In the genomic region with DNA sequence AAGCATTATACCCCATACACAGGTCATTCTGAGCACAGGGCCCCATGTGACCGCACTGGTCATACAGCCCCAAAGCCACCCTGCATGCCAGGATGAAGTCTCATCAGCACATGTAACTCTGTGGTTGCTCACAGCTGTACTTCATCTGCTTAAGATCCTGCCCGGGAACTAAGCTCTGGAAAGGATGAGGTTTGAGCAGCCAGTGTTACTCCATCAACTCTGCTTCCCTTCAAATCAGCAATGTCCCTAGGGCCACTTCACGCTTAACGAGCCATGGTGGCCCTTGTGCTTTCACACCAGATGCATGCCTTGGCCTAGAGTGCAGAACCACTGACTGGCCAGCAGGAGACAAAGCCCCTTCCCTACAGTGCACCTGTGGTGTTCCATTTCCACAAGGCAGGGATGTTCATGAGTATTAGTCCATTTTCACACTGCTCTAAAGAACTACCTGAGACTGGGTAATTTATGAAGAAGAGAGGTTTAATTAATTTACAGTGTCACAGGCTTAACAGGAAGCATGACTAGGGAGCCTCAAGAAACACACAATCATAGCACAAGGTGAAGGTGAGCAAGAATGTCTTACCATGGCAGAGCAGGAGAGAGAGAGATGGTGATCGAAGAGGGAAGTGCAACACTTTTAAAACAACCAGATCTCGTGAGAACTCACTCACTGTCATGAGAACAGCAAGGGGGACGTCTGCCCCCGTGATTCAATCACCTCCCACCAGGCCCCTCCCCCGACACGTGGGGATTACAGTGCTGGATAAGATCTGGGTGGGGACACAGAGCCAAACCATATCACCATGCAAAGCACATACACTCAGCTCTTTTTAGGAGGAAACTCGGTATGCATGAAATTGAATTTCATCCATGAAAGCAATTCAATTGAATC, we compare ENCODE assay signal across 10 cellular contexts.
A peak's percentile ranks its signal among the peaks of the same experiment; 100 is the strongest.
DNase-seq lines count a peak whose midpoint lies in the region; ATAC-seq and TF ChIP-seq lines count a peak whose summit lies in the region.
"Had no signal": no experiment of that assay in that cellular context is flagged by ENCODE, and none has a peak within 500 bp of the region (broad histone marks: within the 10 kb centered on the region; RNA-seq: fewer than 3 reads in every experiment).

No MANE protein-coding gene starts in this region.

- intact Hi-C loops in naive thymus-derived CD4-positive, alpha-beta T cell (cut with micrococcal nuclease): no loop called here
- intact Hi-C loops in adrenal gland (cut with DNase I): no loop called here

- no peaks in the 10 kb centered on the region for H3K9me3 ChIP-seq in naive thymus-derived CD4-positive, alpha-beta T cell (ENCODE audit: control insufficient read depth in 2 of 3, low read length in 3 of 3)
- H3K9me3 ChIP-seq in adrenal gland (replicated peaks in 1 of 3): no peaks in the 10 kb centered on the region
- H3K9me3 ChIP-seq: SJSA1 had no signal

- H3K36me3 ChIP-seq in naive thymus-derived CD4-positive, alpha-beta T cell (ENCODE audit: control insufficient read depth in 2 of 3, insufficient read depth in 3 of 3, low read length in 3 of 3): no peaks in the 10 kb centered on the region
- no peaks in the 10 kb centered on the region for H3K36me3 ChIP-seq in adrenal gland (replicated peaks in 1 of 2)
- H3K36me3 ChIP-seq: SJSA1 had no signal

- H3K4me1 ChIP-seq in naive thymus-derived CD4-positive, alpha-beta T cell (ENCODE audit: control insufficient read depth in 2 of 2, insufficient read depth in 2 of 2, low read length in 2 of 2): no peaks in the 10 kb centered on the region
- no peaks in the 10 kb centered on the region for H3K4me1 ChIP-seq in adrenal gland (replicated peaks in 1 of 2)
- H3K4me1 ChIP-seq: SJSA1 had no signal

- no peaks in the 10 kb centered on the region for H3K27me3 ChIP-seq in naive thymus-derived CD4-positive, alpha-beta T cell (ENCODE audit: control insufficient read depth in 2 of 2, insufficient read depth in 2 of 2, low read length in 2 of 2)
- no peaks in the 10 kb centered on the region for H3K27me3 ChIP-seq in adrenal gland
- H3K27me3 ChIP-seq: hepatocyte, SJSA1 had no signal

- H3K9me3 Mint-ChIP-seq in WTC11: peaks cover 35% of the 10 kb centered on the region
- H3K9me3 Mint-ChIP-seq in naive thymus-derived CD4-positive, alpha-beta T cell: no peaks in the 10 kb centered on the region
- H3K9me3 Mint-ChIP-seq in naive thymus-derived CD8-positive, alpha-beta T cell: no peaks in the 10 kb centered on the region

- H3K4me3 ChIP-seq in naive thymus-derived CD4-positive, alpha-beta T cell (ENCODE audit: low read length): no peak overlapping the region
- H3K4me3 ChIP-seq in adrenal gland: no peak overlapping the region
- H3K4me3 ChIP-seq: hepatocyte, SJSA1 had no signal

- no peak overlapping the region for H3K27ac ChIP-seq in naive thymus-derived CD4-positive, alpha-beta T cell (ENCODE audit: low read depth, low read length)
- no peak overlapping the region for H3K27ac ChIP-seq in adrenal gland
- H3K27ac ChIP-seq: hepatocyte, SJSA1 had no signal

- 54 to 69% (median 64%) methylated on average over 10 to 11 of the region's 11 CpGs for WGBS in adrenal gland, 4 donors

- H3K27me3 Mint-ChIP-seq in WTC11 (ENCODE audit: low read depth): no peaks in the 10 kb centered on the region
- peaks cover 0 to 8% (median 0%) of the 10 kb centered on the region in 5 donors for H3K27me3 Mint-ChIP-seq in naive thymus-derived CD4-positive, alpha-beta T cell
- peaks cover 0 to 13% (median 5%) of the 10 kb centered on the region in 5 donors for H3K27me3 Mint-ChIP-seq in naive thymus-derived CD8-positive, alpha-beta T cell

- peak; percentile 38 for DNase-seq in EL
- peak; percentile 47 for DNase-seq in HuH-7 (ENCODE audit: low spot score)
- no peak for DNase-seq in WTC11 (ENCODE audit: low spot score)
- DNase-seq in naive thymus-derived CD4-positive, alpha-beta T cell: no peak
- no peak for DNase-seq in naive thymus-derived CD8-positive, alpha-beta T cell
- no peak for DNase-seq in NOMO-1 (lab: John Stamatoyannopoulos, UW; ENCODE audit: unreplicated experiment in 2 of 2)
- DNase-seq in adrenal gland: no peak
- DNase-seq in DMS114 treated with DMSO at 0.1 percent for 48 hours (lab: John Stamatoyannopoulos, UW; ENCODE audit: unreplicated experiment): no peak

- POLR2A ChIA-PET in WTC11 (lab: Charles Lee): no interaction called here
- POLR2A ChIA-PET in naive thymus-derived CD4-positive, alpha-beta T cell (lab: Charles Lee): no interaction called here
- POLR2A ChIA-PET in naive thymus-derived CD8-positive, alpha-beta T cell (lab: Charles Lee): no interaction called here

- CTCF ChIA-PET in WTC11 (lab: Charles Lee): no interaction called here
- CTCF ChIA-PET in naive thymus-derived CD4-positive, alpha-beta T cell (lab: Charles Lee): no interaction called here

- no peak overlapping the region for H3K27ac Mint-ChIP-seq in WTC11
- no peak overlapping the region for H3K27ac Mint-ChIP-seq in naive thymus-derived CD4-positive, alpha-beta T cell
- no peak overlapping the region for H3K27ac Mint-ChIP-seq in naive thymus-derived CD8-positive, alpha-beta T cell

- no peak for TF ChIP-seq POLR2A in adrenal gland (IDR thresholded peaks at IDR 0.05)

- H3K36me3 Mint-ChIP-seq in WTC11: peaks cover 11% of the 10 kb centered on the region
- no peaks in the 10 kb centered on the region for H3K36me3 Mint-ChIP-seq in naive thymus-derived CD4-positive, alpha-beta T cell
- no peaks in the 10 kb centered on the region for H3K36me3 Mint-ChIP-seq in naive thymus-derived CD8-positive, alpha-beta T cell

- peaks cover 24% of the 10 kb centered on the region for H3K4me1 Mint-ChIP-seq in WTC11
- peaks cover 0 to 3% (median 0%) of the 10 kb centered on the region in 7 donors for H3K4me1 Mint-ChIP-seq in naive thymus-derived CD4-positive, alpha-beta T cell
- H3K4me1 Mint-ChIP-seq in naive thymus-derived CD8-positive, alpha-beta T cell: peaks cover 0 to 4% (median 0%) of the 10 kb centered on the region in 4 donors

- peak; percentile 76 for ATAC-seq in WTC11
- peak; percentile 36 for ATAC-seq in naive thymus-derived CD4-positive, alpha-beta T cell
- ATAC-seq in naive thymus-derived CD8-positive, alpha-beta T cell: no peak

- TF ChIP-seq CTCF in WTC11 (IDR thresholded peaks at IDR 0.05) (no peak), adrenal gland (IDR thresholded peaks at IDR 0.05) (no peak)

- H3K4me3 Mint-ChIP-seq in WTC11: no peak overlapping the region
- H3K4me3 Mint-ChIP-seq in naive thymus-derived CD4-positive, alpha-beta T cell: no peak overlapping the region
- H3K4me3 Mint-ChIP-seq in naive thymus-derived CD8-positive, alpha-beta T cell: no peak overlapping the region

TF ChIP-seq in WTC11, 78 proteins besides CTCF, POLR2A, EP300 and RAD21:
- TF ChIP-seq, protein P1, sequence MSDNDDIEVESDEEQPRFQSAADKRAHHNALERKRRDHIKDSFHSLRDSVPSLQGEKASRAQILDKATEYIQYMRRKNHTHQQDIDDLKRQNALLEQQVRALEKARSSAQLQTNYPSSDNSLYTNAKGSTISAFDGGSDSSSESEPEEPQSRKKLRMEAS (CRISPR knock-in tag; IDR thresholded peaks at IDR 0.05): 0 out of 2 replicates have a peak, but pooled peaks have one; percentile 49
- TF ChIP-seq MXD4 (CRISPR knock-in tag; IDR thresholded peaks at IDR 0.05; ENCODE audit: borderline replicate concordance) (no peak), SMAD3 (CRISPR knock-in tag; IDR thresholded peaks at IDR 0.05; ENCODE audit: borderline replicate concordance) (peak; percentile 71; the same call in 1 of the 2 replicates)
- TF ChIP-seq, protein P2, sequence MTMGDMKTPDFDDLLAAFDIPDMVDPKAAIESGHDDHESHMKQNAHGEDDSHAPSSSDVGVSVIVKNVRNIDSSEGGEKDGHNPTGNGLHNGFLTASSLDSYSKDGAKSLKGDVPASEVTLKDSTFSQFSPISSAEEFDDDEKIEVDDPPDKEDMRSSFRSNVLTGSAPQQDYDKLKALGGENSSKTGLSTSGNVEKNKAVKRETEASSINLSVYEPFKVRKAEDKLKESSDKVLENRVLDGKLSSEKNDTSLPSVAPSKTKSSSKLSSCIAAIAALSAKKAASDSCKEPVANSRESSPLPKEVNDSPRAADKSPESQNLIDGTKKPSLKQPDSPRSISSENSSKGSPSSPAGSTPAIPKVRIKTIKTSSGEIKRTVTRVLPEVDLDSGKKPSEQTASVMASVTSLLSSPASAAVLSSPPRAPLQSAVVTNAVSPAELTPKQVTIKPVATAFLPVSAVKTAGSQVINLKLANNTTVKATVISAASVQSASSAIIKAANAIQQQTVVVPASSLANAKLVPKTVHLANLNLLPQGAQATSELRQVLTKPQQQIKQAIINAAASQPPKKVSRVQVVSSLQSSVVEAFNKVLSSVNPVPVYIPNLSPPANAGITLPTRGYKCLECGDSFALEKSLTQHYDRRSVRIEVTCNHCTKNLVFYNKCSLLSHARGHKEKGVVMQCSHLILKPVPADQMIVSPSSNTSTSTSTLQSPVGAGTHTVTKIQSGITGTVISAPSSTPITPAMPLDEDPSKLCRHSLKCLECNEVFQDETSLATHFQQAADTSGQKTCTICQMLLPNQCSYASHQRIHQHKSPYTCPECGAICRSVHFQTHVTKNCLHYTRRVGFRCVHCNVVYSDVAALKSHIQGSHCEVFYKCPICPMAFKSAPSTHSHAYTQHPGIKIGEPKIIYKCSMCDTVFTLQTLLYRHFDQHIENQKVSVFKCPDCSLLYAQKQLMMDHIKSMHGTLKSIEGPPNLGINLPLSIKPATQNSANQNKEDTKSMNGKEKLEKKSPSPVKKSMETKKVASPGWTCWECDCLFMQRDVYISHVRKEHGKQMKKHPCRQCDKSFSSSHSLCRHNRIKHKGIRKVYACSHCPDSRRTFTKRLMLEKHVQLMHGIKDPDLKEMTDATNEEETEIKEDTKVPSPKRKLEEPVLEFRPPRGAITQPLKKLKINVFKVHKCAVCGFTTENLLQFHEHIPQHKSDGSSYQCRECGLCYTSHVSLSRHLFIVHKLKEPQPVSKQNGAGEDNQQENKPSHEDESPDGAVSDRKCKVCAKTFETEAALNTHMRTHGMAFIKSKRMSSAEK (CRISPR knock-in tag; IDR thresholded peaks at IDR 0.05; ENCODE audit: borderline replicate concordance): 0 out of 2 replicates have a peak, but pooled peaks have one; percentile 55

Comparison
In these comparisons a context has a peak if more than half of its experiments do, and no peak if none do; other contexts are left out.
1. DNase-seq: peak in EL (single experiment) and HuH-7 (single experiment); none in WTC11 (single experiment), naive thymus-derived CD4-positive, alpha-beta T cell (0 of 9), naive thymus-derived CD8-positive, alpha-beta T cell (0 of 10), NOMO-1 (0 of 2), adrenal gland (0 of 7) and DMS114 treated with DMSO at 0.1 percent for 48 hours (single experiment).
2. ATAC-seq: peak in WTC11 (single experiment) and naive thymus-derived CD4-positive, alpha-beta T cell (single experiment); none in naive thymus-derived CD8-positive, alpha-beta T cell (0 of 2).